ENCODE assay signal across 21 cellular contexts in the genomic region with DNA sequence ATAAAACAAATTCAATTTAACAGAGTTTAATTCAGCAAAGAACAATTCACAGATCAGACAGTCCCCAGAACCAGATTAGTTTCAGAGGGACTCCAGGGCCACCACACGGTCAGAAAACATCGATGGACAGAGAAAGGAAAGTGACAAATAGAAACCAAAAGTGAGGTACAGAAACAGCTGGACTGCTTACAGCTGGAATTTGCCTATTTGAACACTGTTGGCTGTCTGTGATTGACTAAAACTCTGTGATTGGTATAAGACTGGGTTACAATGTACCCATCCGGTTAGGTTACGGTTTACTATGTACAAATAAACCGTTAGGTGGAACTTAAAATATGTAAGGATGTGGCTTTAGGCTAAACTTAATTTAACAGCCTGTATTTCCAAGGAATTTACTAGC. TPM values are rescaled to one million over a fixed set of nuclear protein-coding genes. Genes with fewer than 3 reads are reported as not detected.
"Had no signal": no experiment of that assay in that cellular context is flagged by ENCODE, and none has a peak within 500 bp of the region (broad histone marks: within the 10 kb centered on the region; RNA-seq: fewer than 3 reads in every experiment).

No MANE protein-coding gene starts in this region.

- H3K27ac ChIP-seq: ascending aorta, gastrocnemius medialis, heart left ventricle, ovary, psoas muscle, thyroid gland had no signal

- H3K4me3 ChIP-seq: ascending aorta, gastrocnemius medialis, heart left ventricle, ovary, psoas muscle, thyroid gland had no signal

- H3K9me3 Mint-ChIP-seq: activated CD4-positive, alpha-beta T cell treated with anti-CD3 and anti-CD28 coated beads, Interleukin-2, amount 10 ng/mL, durations not matched to agents 7 days and 5 days; immature natural killer cell; memory B cell; stimulated activated memory B cell treated with anti-CD40 and anti-IgM and Interleukin-4, amounts not matched to agents 10 μg/mL and 1 μg/mL and 100 μg/mL, for 72 hours had no signal

- H3K4me3 Mint-ChIP-seq: activated CD4-positive, alpha-beta T cell treated with anti-CD3 and anti-CD28 coated beads, Interleukin-2, amount 10 ng/mL, durations not matched to agents 7 days and 5 days; immature natural killer cell; memory B cell; naive thymus-derived CD4-positive, alpha-beta T cell; stimulated activated memory B cell treated with anti-CD40 and anti-IgM and Interleukin-4, amounts not matched to agents 10 μg/mL and 1 μg/mL and 100 μg/mL, for 72 hours had no signal

- ATAC-seq: esophagus mucosa; gastrocnemius medialis; heart left ventricle; left ventricle myocardium superior; naive thymus-derived CD4-positive, alpha-beta T cell; psoas muscle; stimulated activated memory B cell treated with anti-CD40 and anti-IgM and Interleukin-4, amounts not matched to agents 10 μg/mL and 1 μg/mL and 100 μg/mL, for 72 hours had no signal

- DNase-seq: activated CD4-positive, alpha-beta T cell treated with anti-CD3 and anti-CD28 coated beads, Interleukin-2, amount 10 ng/mL, durations not matched to agents 7 days and 5 days; activated CD8-positive, alpha-beta memory T cell treated with anti-CD3 and anti-CD28 coated beads, Interleukin-2, amount 50 U/mL, for 4 hours; activated effector memory CD4-positive, alpha-beta T cell treated with Interleukin-2 at 50 U/mL for 16 hours; activated naive CD4-positive, alpha-beta T cell treated with anti-CD3 and anti-CD28 coated beads, Interleukin-2, amount 50 U/mL, for 16 hours; activated T-cell treated with anti-CD3 and anti-CD28 coated beads, Interleukin-2, amount 50 U/mL, for 48 hours; effector CD8-positive, alpha-beta T cell; gastrocnemius medialis; heart left ventricle; immature natural killer cell; left ventricle myocardium superior; naive thymus-derived CD4-positive, alpha-beta T cell; ovary; psoas muscle; small intestine; stimulated activated CD4-positive, alpha-beta T cell treated with anti-CD3 and anti-CD28 coated beads, Interleukin-4, amount 100 ng/mL, for 4 hours; thyroid gland had no signal

- H3K9me3 ChIP-seq: ascending aorta, gastrocnemius medialis, heart left ventricle, ovary, psoas muscle, thyroid gland had no signal

- H3K27me3 ChIP-seq: ascending aorta, ovary, thyroid gland had no signal

- H3K36me3 Mint-ChIP-seq: immature natural killer cell; memory B cell; stimulated activated memory B cell treated with anti-CD40 and anti-IgM and Interleukin-4, amounts not matched to agents 10 μg/mL and 1 μg/mL and 100 μg/mL, for 72 hours had no signal

- H3K36me3 ChIP-seq: ascending aorta, gastrocnemius medialis, heart left ventricle, ovary, thyroid gland had no signal

- H3K27ac Mint-ChIP-seq: activated CD4-positive, alpha-beta T cell treated with anti-CD3 and anti-CD28 coated beads, Interleukin-2, amount 10 ng/mL, durations not matched to agents 7 days and 5 days; immature natural killer cell; memory B cell; naive thymus-derived CD4-positive, alpha-beta T cell; stimulated activated memory B cell treated with anti-CD40 and anti-IgM and Interleukin-4, amounts not matched to agents 10 μg/mL and 1 μg/mL and 100 μg/mL, for 72 hours had no signal

- H3K4me1 ChIP-seq: ascending aorta, gastrocnemius medialis, psoas muscle, thyroid gland had no signal

- H3K4me1 Mint-ChIP-seq: immature natural killer cell had no signal

RNA-seq across cellular contexts. Expression of gene MOBP, which starts 30.3 kb away (rescaled TPM):
- total RNA-seq: activated CD4-positive, alpha-beta T cell treated with anti-CD3 and anti-CD28 coated beads, Interleukin-2, amount 10 ng/mL, durations not matched to agents 7 days and 5 days; ascending aorta; esophagus mucosa; gastrocnemius medialis; left ventricle myocardium superior; psoas muscle; thyroid gland; ureter had no signal
- polyA plus RNA-seq: heart left ventricle; immature natural killer cell; naive thymus-derived CD4-positive, alpha-beta T cell had no signal
